8 cellular contexts compared by ENCODE assay signal in the genomic region with DNA sequence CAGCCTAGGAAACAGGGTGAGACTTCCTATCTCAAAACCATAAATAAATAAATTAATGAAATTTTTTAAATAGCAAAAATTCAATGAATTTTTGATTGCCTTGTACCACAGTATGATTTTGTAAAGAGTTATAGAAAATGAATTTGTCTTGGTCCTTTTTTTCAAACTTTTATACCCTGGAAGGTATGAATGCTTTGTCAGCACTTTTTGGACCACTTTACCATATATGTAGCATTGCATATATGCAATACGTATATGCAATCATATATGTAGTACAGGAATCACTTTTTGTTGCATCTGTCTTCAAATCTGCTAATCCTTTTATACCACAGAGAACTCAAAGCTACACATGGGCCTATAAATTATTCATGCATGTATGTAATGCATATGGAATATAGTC.
"Had no signal": no experiment of that assay in that cellular context is flagged by ENCODE, and none has a peak within 500 bp of the region (broad histone marks: within the 10 kb centered on the region; RNA-seq: fewer than 3 reads in every experiment).

No MANE protein-coding gene starts in this region.

- ATAC-seq: GM23338, HCT116 had no signal

- H3K4me2 ChIP-seq: GM23338 had no signal

- H3K36me3 ChIP-seq: HAP-1 had no signal

- H3K4me3 ChIP-seq: GM23338, HAP-1 had no signal

- H3K9me3 ChIP-seq: HAP-1 had no signal

- DNase-seq: H7, HFFc6, Kasumi-1, KG1 had no signal

- H3K4me1 ChIP-seq: HAP-1 had no signal

- H3K27ac ChIP-seq: HL-60 had no signal

- H2AFZ ChIP-seq: GM23338 had no signal
